Comparison of ENCODE assay signal across 1 cellular context in the genomic region with DNA sequence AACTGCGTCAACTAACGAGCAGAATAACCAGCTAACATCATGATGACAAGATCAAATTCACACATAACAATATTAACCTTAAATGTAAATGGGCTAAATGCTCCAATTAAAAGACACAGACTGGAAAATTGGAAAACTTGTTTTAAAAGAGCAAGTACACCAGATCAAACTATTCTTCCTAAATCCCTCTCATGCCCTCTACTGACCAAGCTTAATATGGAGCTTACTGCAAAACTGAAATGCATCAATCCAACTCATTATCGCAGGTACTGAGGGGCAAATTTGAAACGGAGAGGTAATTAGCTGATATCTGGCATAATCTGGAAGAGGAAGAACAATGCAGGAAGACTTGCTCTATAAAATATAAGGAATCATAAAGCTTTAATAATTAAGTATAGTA.
TF ChIP-seq lines count a peak whose summit lies in the region.

No MANE protein-coding gene starts in this region.

TF ChIP-seq in SK-N-SH, 30 proteins besides CTCF, POLR2A, EP300 and RAD21 (continued from another document):
- TF ChIP-seq, protein P1, sequence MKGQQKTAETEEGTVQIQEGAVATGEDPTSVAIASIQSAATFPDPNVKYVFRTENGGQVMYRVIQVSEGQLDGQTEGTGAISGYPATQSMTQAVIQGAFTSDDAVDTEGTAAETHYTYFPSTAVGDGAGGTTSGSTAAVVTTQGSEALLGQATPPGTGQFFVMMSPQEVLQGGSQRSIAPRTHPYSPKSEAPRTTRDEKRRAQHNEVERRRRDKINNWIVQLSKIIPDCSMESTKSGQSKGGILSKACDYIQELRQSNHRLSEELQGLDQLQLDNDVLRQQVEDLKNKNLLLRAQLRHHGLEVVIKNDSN (IDR thresholded peaks at IDR 0.05; ENCODE audit: borderline replicate concordance, low read depth) = no peak
- TF ChIP-seq CHD2 (IDR thresholded peaks at IDR 0.05; ENCODE audit: low read length, partially characterized antibody) (no peak), MXI1 (IDR thresholded peaks at IDR 0.05; ENCODE audit: low read depth, low read length) (no peak), NFIC (IDR thresholded peaks at IDR 0.05; ENCODE audit: borderline replicate concordance) (no peak), SMC3 (IDR thresholded peaks at IDR 0.05; ENCODE audit: low read depth, low read length) (no peak), YY1 (IDR thresholded peaks at IDR 0.05; ENCODE audit: low read depth) (no peak), FOXM1 (IDR thresholded peaks at IDR 0.05; ENCODE audit: low read depth) (no peak), FOSL2 (IDR thresholded peaks at IDR 0.05; ENCODE audit: borderline replicate concordance, low read depth) (no peak)
- TF ChIP-seq, protein P2, sequence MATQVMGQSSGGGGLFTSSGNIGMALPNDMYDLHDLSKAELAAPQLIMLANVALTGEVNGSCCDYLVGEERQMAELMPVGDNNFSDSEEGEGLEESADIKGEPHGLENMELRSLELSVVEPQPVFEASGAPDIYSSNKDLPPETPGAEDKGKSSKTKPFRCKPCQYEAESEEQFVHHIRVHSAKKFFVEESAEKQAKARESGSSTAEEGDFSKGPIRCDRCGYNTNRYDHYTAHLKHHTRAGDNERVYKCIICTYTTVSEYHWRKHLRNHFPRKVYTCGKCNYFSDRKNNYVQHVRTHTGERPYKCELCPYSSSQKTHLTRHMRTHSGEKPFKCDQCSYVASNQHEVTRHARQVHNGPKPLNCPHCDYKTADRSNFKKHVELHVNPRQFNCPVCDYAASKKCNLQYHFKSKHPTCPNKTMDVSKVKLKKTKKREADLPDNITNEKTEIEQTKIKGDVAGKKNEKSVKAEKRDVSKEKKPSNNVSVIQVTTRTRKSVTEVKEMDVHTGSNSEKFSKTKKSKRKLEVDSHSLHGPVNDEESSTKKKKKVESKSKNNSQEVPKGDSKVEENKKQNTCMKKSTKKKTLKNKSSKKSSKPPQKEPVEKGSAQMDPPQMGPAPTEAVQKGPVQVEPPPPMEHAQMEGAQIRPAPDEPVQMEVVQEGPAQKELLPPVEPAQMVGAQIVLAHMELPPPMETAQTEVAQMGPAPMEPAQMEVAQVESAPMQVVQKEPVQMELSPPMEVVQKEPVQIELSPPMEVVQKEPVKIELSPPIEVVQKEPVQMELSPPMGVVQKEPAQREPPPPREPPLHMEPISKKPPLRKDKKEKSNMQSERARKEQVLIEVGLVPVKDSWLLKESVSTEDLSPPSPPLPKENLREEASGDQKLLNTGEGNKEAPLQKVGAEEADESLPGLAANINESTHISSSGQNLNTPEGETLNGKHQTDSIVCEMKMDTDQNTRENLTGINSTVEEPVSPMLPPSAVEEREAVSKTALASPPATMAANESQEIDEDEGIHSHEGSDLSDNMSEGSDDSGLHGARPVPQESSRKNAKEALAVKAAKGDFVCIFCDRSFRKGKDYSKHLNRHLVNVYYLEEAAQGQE (IDR thresholded peaks at IDR 0.05; ENCODE audit: low read depth, low read length) = no peak
TF ChIP-seq in SK-N-SH: peak in this region for 0.
